11 cellular contexts compared by ENCODE assay signal in genomic region chr21:14453964-14454641, GRCh38.
DNase-seq lines count a peak whose midpoint lies in the region; ATAC-seq, FAIRE-seq and TF ChIP-seq lines count a peak whose summit lies in the region.
"Had no signal": no experiment of that assay in that cellular context is flagged by ENCODE, and none has a peak within 500 bp of the region (broad histone marks: within the 10 kb centered on the region; RNA-seq: fewer than 3 reads in every experiment).

No MANE protein-coding gene starts in this region.

- no peaks in the 10 kb centered on the region for H3K9me3 Mint-ChIP-seq in activated naive CD8-positive, alpha-beta T cell treated with anti-CD3 and anti-CD28 coated beads, Interleukin-2, amount 50 U/mL, for 24 hours
- peaks cover 0 to 2% (median 0%) of the 10 kb centered on the region in 7 donors for H3K9me3 Mint-ChIP-seq in CD14-positive monocyte

- no peak for TF ChIP-seq CTCF in CD14-positive monocyte (IDR thresholded peaks at IDR 0.05)

- H3K27ac Mint-ChIP-seq in activated naive CD8-positive, alpha-beta T cell treated with anti-CD3 and anti-CD28 coated beads, Interleukin-2, amount 50 U/mL, for 24 hours = peak overlapping the region; percentile 88
- H3K27ac Mint-ChIP-seq in CD14-positive monocyte = peak overlapping the region in 2 of 7 donors; percentile 6 to 11

- intact Hi-C loops in CD14-positive monocyte (cut with micrococcal nuclease) = no loop called here

- peak overlapping the region; percentile 18 for H3K4me3 Mint-ChIP-seq in activated naive CD8-positive, alpha-beta T cell treated with anti-CD3 and anti-CD28 coated beads, Interleukin-2, amount 50 U/mL, for 24 hours
- no peak overlapping the region for H3K4me3 Mint-ChIP-seq in CD14-positive monocyte

- H3K27me3 Mint-ChIP-seq in activated naive CD8-positive, alpha-beta T cell treated with anti-CD3 and anti-CD28 coated beads, Interleukin-2, amount 50 U/mL, for 24 hours = no peaks in the 10 kb centered on the region
- peaks cover 0 to 3% (median 0%) of the 10 kb centered on the region in 3 donors for H3K27me3 Mint-ChIP-seq in CD14-positive monocyte (ENCODE audit: low read depth in 3 of 3)

- ATAC-seq in GM21447 (IDR thresholded peaks at IDR 0.05; ENCODE audit: unreplicated experiment) = peak; percentile 4
- peak; percentile 5 for ATAC-seq in HG03378 (IDR thresholded peaks at IDR 0.05; ENCODE audit: unreplicated experiment)
- no peak for ATAC-seq in activated naive CD8-positive, alpha-beta T cell treated with anti-CD3 and anti-CD28 coated beads, Interleukin-2, amount 50 U/mL, for 24 hours

- peaks cover 3% of the 10 kb centered on the region for H3K36me3 Mint-ChIP-seq in activated naive CD8-positive, alpha-beta T cell treated with anti-CD3 and anti-CD28 coated beads, Interleukin-2, amount 50 U/mL, for 24 hours (ENCODE audit: low read depth)
- no peaks in the 10 kb centered on the region for H3K36me3 Mint-ChIP-seq in CD14-positive monocyte

- peak; percentile 67 for FAIRE-seq in GM12891 (lab: Jason Lieb, UNC)
- FAIRE-seq: pancreas had no signal

- peaks cover 47% of the 10 kb centered on the region for H3K4me1 Mint-ChIP-seq in activated naive CD8-positive, alpha-beta T cell treated with anti-CD3 and anti-CD28 coated beads, Interleukin-2, amount 50 U/mL, for 24 hours
- peaks cover 10% of the 10 kb centered on the region for H3K4me1 Mint-ChIP-seq in CD14-positive monocyte

- TF ChIP-seq POLR2A in GM12891 (IDR thresholded peaks at IDR 0.05; ENCODE audit: low read depth, low read length) = no peak

- DNase-seq in GM12891 (ENCODE audit: insufficient read length, low spot score) = no peak
- DNase-seq in activated naive CD8-positive, alpha-beta T cell treated with anti-CD3 and anti-CD28 coated beads, Interleukin-2, amount 50 U/mL, for 24 hours = no peak
- no peak for DNase-seq in activated CD4-positive, CD25-positive, alpha-beta regulatory T cell treated with anti-CD3 and anti-CD28 coated beads, Interleukin-2, amount 50 U/mL, for 72 hours
- DNase-seq in CD14-positive monocyte (ENCODE audit: low spot score) = no peak
- no peak for DNase-seq in stimulated activated CD4-positive, alpha-beta T cell treated with anti-CD3 and anti-CD28 coated beads, Interleukin-2, amount 100 ng/mL, for 24 hours
- DNase-seq in stimulated activated CD4-positive, alpha-beta T cell treated with anti-CD3 and anti-CD28 coated beads, Interleukin-12 subunit alpha, Interleukin-12 subunit beta, amount 100 ng/mL, for 4 hours = no peak
- DNase-seq: activated CD8-positive, alpha-beta memory T cell treated with anti-CD3 and anti-CD28 coated beads, Interleukin-2, amount 50 U/mL, for 4 hours; dermis blood vessel endothelial cell; pancreas had no signal

TF ChIP-seq in GM12891, 5 proteins besides CTCF, POLR2A, EP300 and RAD21:
- TF ChIP-seq POU2F2 (IDR thresholded peaks at IDR 0.05; ENCODE audit: low read depth, low read length) = no peak
- TF ChIP-seq POLR2AphosphoS5 (IDR thresholded peaks at IDR 0.05; ENCODE audit: low read depth, low read length) = no peak
- TF ChIP-seq PAX5 (IDR thresholded peaks at IDR 0.05; ENCODE audit: insufficient read depth, low read length, severe bottlenecking) = no peak
- TF ChIP-seq TAF1 (IDR thresholded peaks at IDR 0.05; ENCODE audit: low read depth, low read length) = no peak
- TF ChIP-seq SPI1 (IDR thresholded peaks at IDR 0.05; ENCODE audit: low read depth, low read length) = no peak
